In genomic region chr12:125050446-125050845, GRCh38 we compare ENCODE assay signal across 15 cellular contexts. TPM values are rescaled to one million over a fixed set of nuclear protein-coding genes. Genes with fewer than 3 reads are reported as not detected.
DNase-seq lines count a peak whose midpoint lies in the region; ATAC-seq and TF ChIP-seq lines count a peak whose summit lies in the region.
"Had no signal": no experiment of that assay in that cellular context is flagged by ENCODE, and none has a peak within 500 bp of the region (broad histone marks: within the 10 kb centered on the region; RNA-seq: fewer than 3 reads in every experiment).

No MANE protein-coding gene starts in this region.

- peak overlapping the region; percentile 89 for H3K4me3 Mint-ChIP-seq in activated naive CD4-positive, alpha-beta T cell treated with anti-CD3 and anti-CD28 coated beads, Interleukin-2, amount 50 U/mL, for 24 hours
- peak overlapping the region; percentile 3 for H3K4me3 Mint-ChIP-seq in activated CD4-positive, alpha-beta memory T cell treated with anti-CD3 and anti-CD28 coated beads for 36 hours
- no peak overlapping the region for H3K4me3 Mint-ChIP-seq in glutamatergic neuron (ENCODE audit: unreplicated experiment)

- H3K9me3 Mint-ChIP-seq in activated naive CD4-positive, alpha-beta T cell treated with anti-CD3 and anti-CD28 coated beads, Interleukin-2, amount 50 U/mL, for 24 hours, result no peaks in the 10 kb centered on the region
- no peaks in the 10 kb centered on the region for H3K9me3 Mint-ChIP-seq in activated CD4-positive, alpha-beta memory T cell treated with anti-CD3 and anti-CD28 coated beads for 36 hours
- H3K9me3 Mint-ChIP-seq in glutamatergic neuron (ENCODE audit: unreplicated experiment), result no peaks in the 10 kb centered on the region
- H3K9me3 Mint-ChIP-seq: HFFc6 had no signal

- TF ChIP-seq CTCF in glutamatergic neuron (IDR thresholded peaks at IDR 0.05; ENCODE audit: partially characterized antibody, unreplicated experiment), result no peak
- no peak for TF ChIP-seq CTCF in upper lobe of right lung (IDR thresholded peaks at IDR 0.05)

- no peak overlapping the region for H3K27ac Mint-ChIP-seq in activated naive CD4-positive, alpha-beta T cell treated with anti-CD3 and anti-CD28 coated beads, Interleukin-2, amount 50 U/mL, for 24 hours
- no peak overlapping the region for H3K27ac Mint-ChIP-seq in activated CD4-positive, alpha-beta memory T cell treated with anti-CD3 and anti-CD28 coated beads for 36 hours
- H3K27ac Mint-ChIP-seq in glutamatergic neuron (ENCODE audit: unreplicated experiment), result peak overlapping the region; percentile 70
- H3K27ac Mint-ChIP-seq: HFFc6 had no signal

- H3K27me3 ChIP-seq in upper lobe of right lung, result no peaks in the 10 kb centered on the region
- H3K27me3 ChIP-seq: gastrocnemius medialis, right atrium auricular region had no signal

- H3K36me3 ChIP-seq in upper lobe of right lung, result no peaks in the 10 kb centered on the region
- H3K36me3 ChIP-seq: gastrocnemius medialis, right atrium auricular region had no signal

- H3K27me3 Mint-ChIP-seq in activated naive CD4-positive, alpha-beta T cell treated with anti-CD3 and anti-CD28 coated beads, Interleukin-2, amount 50 U/mL, for 24 hours, result no peaks in the 10 kb centered on the region
- no peaks in the 10 kb centered on the region for H3K27me3 Mint-ChIP-seq in activated CD4-positive, alpha-beta memory T cell treated with anti-CD3 and anti-CD28 coated beads for 36 hours
- no peaks in the 10 kb centered on the region for H3K27me3 Mint-ChIP-seq in glutamatergic neuron (ENCODE audit: unreplicated experiment)

- H3K27ac ChIP-seq in upper lobe of right lung, result no peak overlapping the region

- H3K9me3 ChIP-seq in upper lobe of right lung, result no peaks in the 10 kb centered on the region
- H3K9me3 ChIP-seq: gastrocnemius medialis, right atrium auricular region had no signal

- no peak overlapping the region for H3K4me3 ChIP-seq in upper lobe of right lung

- ATAC-seq in upper lobe of right lung (no peak), HG03135 (IDR thresholded peaks at IDR 0.05; ENCODE audit: unreplicated experiment) (no peak), HG03196 (IDR thresholded peaks at IDR 0.05; ENCODE audit: unreplicated experiment) (no peak)

- intact Hi-C loops in activated CD4-positive, alpha-beta memory T cell treated with anti-CD3 and anti-CD28 coated beads for 36 hours (cut with micrococcal nuclease), result no loop called here
- intact Hi-C loops in upper lobe of right lung (cut with DNase I), result no loop called here

- peaks cover 5% of the 10 kb centered on the region for H3K4me1 ChIP-seq in upper lobe of right lung

- POLR2A ChIA-PET in activated CD4-positive, alpha-beta memory T cell treated with anti-CD3 and anti-CD28 coated beads for 36 hours (lab: Charles Lee), result no interaction called here

- DNase-seq in activated naive CD4-positive, alpha-beta T cell treated with anti-CD3 and anti-CD28 coated beads, Interleukin-2, amount 50 U/mL, for 16 hours, result no peak
- DNase-seq in activated CD4-positive, alpha-beta memory T cell treated with anti-CD3 and anti-CD28 coated beads for 36 hours, result no peak
- DNase-seq in glutamatergic neuron (no peak), upper lobe of right lung (peak; percentile 58), NCI-H2081 (lab: John Stamatoyannopoulos, UW) (no peak)
- DNase-seq: activated CD4-positive, alpha-beta T cell treated with anti-CD3 and anti-CD28 coated beads for 1 hour; aorta; gastrocnemius medialis; HFFc6; NCI-H226; stimulated activated CD4-positive, alpha-beta T cell treated with anti-CD3 and anti-CD28 coated beads, Interleukin-1b, Interleukin-23, amount 100 ng/mL, for 48 hours had no signal

- H3K4me1 Mint-ChIP-seq in activated naive CD4-positive, alpha-beta T cell treated with anti-CD3 and anti-CD28 coated beads, Interleukin-2, amount 50 U/mL, for 24 hours, result peaks cover 6% of the 10 kb centered on the region
- peaks cover 5% of the 10 kb centered on the region for H3K4me1 Mint-ChIP-seq in activated CD4-positive, alpha-beta memory T cell treated with anti-CD3 and anti-CD28 coated beads for 36 hours (ENCODE audit: low read depth)
- peaks cover 2% of the 10 kb centered on the region for H3K4me1 Mint-ChIP-seq in glutamatergic neuron (ENCODE audit: low read depth, unreplicated experiment)

- CTCF ChIA-PET in activated CD4-positive, alpha-beta memory T cell treated with anti-CD3 and anti-CD28 coated beads for 36 hours (lab: Charles Lee), result no interaction called here

- H3K36me3 Mint-ChIP-seq in activated naive CD4-positive, alpha-beta T cell treated with anti-CD3 and anti-CD28 coated beads, Interleukin-2, amount 50 U/mL, for 24 hours, result no peaks in the 10 kb centered on the region
- H3K36me3 Mint-ChIP-seq in activated CD4-positive, alpha-beta memory T cell treated with anti-CD3 and anti-CD28 coated beads for 36 hours, result no peaks in the 10 kb centered on the region
- peaks cover 5% of the 10 kb centered on the region for H3K36me3 Mint-ChIP-seq in glutamatergic neuron (ENCODE audit: unreplicated experiment)

RNA-seq across cellular contexts. Expression of gene AACS, which starts 14.8 kb away (rescaled TPM):
- 10 to 100 TPM; 17.3 to 17.6 TPM for total RNA-seq in activated CD4-positive, alpha-beta memory T cell treated with anti-CD3 and anti-CD28 coated beads for 36 hours
- total RNA-seq in glutamatergic neuron (ENCODE audit: unreplicated experiment) (59.3 TPM), upper lobe of right lung (31.3 TPM)

RNA-seq across cellular contexts. Expression of gene BRI3BP, which starts 57.0 kb away (rescaled TPM):
- 10 to 100 TPM; 24.1 to 24.9 TPM for total RNA-seq in activated CD4-positive, alpha-beta memory T cell treated with anti-CD3 and anti-CD28 coated beads for 36 hours
- total RNA-seq in glutamatergic neuron (ENCODE audit: unreplicated experiment), result 1.5 TPM
- total RNA-seq in upper lobe of right lung, result 8.2 TPM
